In the genomic region with DNA sequence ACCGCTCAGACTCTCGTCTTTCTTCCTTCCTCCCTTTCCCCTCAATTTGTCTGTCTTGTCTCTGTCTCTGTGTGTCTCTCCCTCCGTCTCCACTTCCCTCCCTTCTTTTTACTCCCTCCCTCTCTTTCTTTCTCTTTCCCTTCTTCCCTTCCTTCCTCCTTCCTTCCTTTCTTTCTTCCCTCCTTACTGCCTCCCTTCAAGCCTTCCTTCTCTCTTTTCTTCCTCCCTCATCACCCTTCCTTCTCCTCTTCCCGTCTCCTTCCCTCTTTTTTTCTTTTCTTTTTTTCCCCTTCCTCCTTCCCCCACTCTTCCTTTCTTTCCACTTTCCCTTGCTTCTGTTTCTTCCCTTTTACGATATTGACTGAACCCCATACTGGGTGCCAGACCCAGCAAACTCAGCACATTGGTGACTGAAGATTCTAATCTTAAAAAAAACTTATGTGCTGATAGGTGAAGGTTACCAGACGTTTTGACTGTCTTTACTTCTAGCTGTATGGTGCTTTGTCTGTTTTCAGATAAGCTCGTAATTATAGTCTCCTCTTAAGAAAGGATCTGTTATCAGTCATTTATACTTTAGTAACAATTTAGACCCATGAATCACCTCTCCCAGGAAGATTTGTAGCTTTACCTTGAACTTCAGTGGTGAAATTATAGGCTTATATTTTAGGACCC, we compare ENCODE assay signal across 8 cellular contexts. TPM values are rescaled to one million over a fixed set of nuclear protein-coding genes. Genes with fewer than 3 reads are reported as not detected.
DNase-seq lines count a peak whose midpoint lies in the region; ATAC-seq and TF ChIP-seq lines count a peak whose summit lies in the region.

No MANE protein-coding gene starts in this region.

- H3K9ac ChIP-seq in Karpas-422 (ENCODE audit: low read length): no peak overlapping the region

- H3K4me3 ChIP-seq in Karpas-422 (ENCODE audit: low read length) (peak overlapping the region; percentile 24; the same call in 1 of the 2 replicates), choroid plexus epithelial cell (ENCODE audit: low read depth, low read length) (peak overlapping the region; percentile 50), neutrophil (ENCODE audit: low read depth in 1 of 2, low read length in 1 of 2) (peak overlapping the region; percentile 51 to 80)

- H3K27ac ChIP-seq in Karpas-422 (ENCODE audit: low read length) (no peak overlapping the region), neutrophil (no peak overlapping the region)

- H4K20me1 ChIP-seq in Karpas-422 (ENCODE audit: insufficient read depth, low read depth, low read length): peaks cover 26% of the 10 kb centered on the region; the same call in 1 of the 2 replicates

- peak overlapping the region; percentile 14 for H3K4me2 ChIP-seq in Karpas-422 (ENCODE audit: low read depth, low read length, poor library complexity, severe bottlenecking)

- ATAC-seq in GM18873 (IDR thresholded peaks at IDR 0.05; ENCODE audit: low FRiP score, unreplicated experiment) (no peak), HG03280 (IDR thresholded peaks at IDR 0.05; ENCODE audit: unreplicated experiment) (no peak)

- H3K27me3 ChIP-seq in Karpas-422 (ENCODE audit: low read length) (no peaks in the 10 kb centered on the region; the same call in 1 of the 2 replicates), neutrophil (peaks cover 6% of the 10 kb centered on the region)

- TF ChIP-seq CTCF in choroid plexus epithelial cell (conservative IDR thresholded peaks at IDR 0.05; ENCODE audit: low read depth, low read length) (no peak), neutrophil (IDR thresholded peaks at IDR 0.05) (no peak)

- H3K4me1 ChIP-seq in Karpas-422 (ENCODE audit: low read length): peaks cover 28% of the 10 kb centered on the region
- peaks cover 25 to 26% of the 10 kb centered on the region in 2 experiments for H3K4me1 ChIP-seq in neutrophil (ENCODE audit: control insufficient read depth in 1 of 2, insufficient read depth in 1 of 2, low read depth in 1 of 2, low read length in 1 of 2)

- peaks cover 13% of the 10 kb centered on the region; the same call in 1 of the 2 replicates for H3K36me3 ChIP-seq in Karpas-422 (ENCODE audit: insufficient read depth, low read length)
- peaks cover 6% of the 10 kb centered on the region for H3K36me3 ChIP-seq in neutrophil

- H3K9me3 ChIP-seq in Karpas-422 (ENCODE audit: low read length): no peaks in the 10 kb centered on the region
- H3K9me3 ChIP-seq in neutrophil: no peaks in the 10 kb centered on the region

- DNase-seq in DMS114 treated with DMSO at 0.1 percent for 48 hours (lab: John Stamatoyannopoulos, UW; ENCODE audit: unreplicated experiment) (peak; percentile 47), Karpas-422 (no peak), choroid plexus epithelial cell (ENCODE audit: low read depth) (no peak), nucleus accumbens (lab: John Stamatoyannopoulos, UW) (no peak), DMS53 (lab: John Stamatoyannopoulos, UW) (no peak)

- H2AFZ ChIP-seq in Karpas-422 (ENCODE audit: low read length): 0 out of 2 replicates have a peak overlapping the region, but pooled peaks have one; percentile 5

- peaks cover 42% of the 10 kb centered on the region for H3K79me2 ChIP-seq in Karpas-422 (ENCODE audit: low read length)

- H3K9me2 ChIP-seq in Karpas-422 (replicated peaks; ENCODE audit: insufficient read depth, low read length): no peaks in the 10 kb centered on the region

RNA-seq across cellular contexts. Expression of a gene that starts 0.5 kb away (rescaled TPM):
- total RNA-seq in Karpas-422 (2014; rRNA removed; shearing (Covaris generic); ENCODE audit: low replicate concordance): 59.6 and 66.0 TPM in 2 replicates
